ENCODE assay signal across 1 cellular context in the genomic region with DNA sequence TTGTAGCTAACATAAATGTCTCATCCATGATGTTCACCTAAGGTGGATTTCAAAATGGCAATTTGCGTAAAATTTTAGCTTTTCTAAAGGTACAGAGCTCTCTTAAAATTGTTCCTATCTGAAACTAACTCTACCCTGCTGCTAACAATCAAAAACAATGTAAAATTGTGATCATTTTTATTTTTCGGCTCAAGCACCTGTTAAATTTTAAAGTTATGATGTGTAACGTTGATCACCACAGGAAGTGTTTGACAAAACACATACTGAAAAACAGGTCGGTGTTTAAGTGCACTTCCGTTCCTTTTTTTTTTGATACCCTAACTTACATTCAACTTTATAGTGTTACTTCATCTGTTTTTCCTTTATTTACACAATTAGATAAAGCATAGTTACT.
TF ChIP-seq lines count a peak whose summit lies in the region.

No MANE protein-coding gene starts in this region.

TF ChIP-seq in GM23338, 12 proteins besides CTCF, POLR2A, EP300 and RAD21 (continued from another document):
- TF ChIP-seq, protein P1, sequence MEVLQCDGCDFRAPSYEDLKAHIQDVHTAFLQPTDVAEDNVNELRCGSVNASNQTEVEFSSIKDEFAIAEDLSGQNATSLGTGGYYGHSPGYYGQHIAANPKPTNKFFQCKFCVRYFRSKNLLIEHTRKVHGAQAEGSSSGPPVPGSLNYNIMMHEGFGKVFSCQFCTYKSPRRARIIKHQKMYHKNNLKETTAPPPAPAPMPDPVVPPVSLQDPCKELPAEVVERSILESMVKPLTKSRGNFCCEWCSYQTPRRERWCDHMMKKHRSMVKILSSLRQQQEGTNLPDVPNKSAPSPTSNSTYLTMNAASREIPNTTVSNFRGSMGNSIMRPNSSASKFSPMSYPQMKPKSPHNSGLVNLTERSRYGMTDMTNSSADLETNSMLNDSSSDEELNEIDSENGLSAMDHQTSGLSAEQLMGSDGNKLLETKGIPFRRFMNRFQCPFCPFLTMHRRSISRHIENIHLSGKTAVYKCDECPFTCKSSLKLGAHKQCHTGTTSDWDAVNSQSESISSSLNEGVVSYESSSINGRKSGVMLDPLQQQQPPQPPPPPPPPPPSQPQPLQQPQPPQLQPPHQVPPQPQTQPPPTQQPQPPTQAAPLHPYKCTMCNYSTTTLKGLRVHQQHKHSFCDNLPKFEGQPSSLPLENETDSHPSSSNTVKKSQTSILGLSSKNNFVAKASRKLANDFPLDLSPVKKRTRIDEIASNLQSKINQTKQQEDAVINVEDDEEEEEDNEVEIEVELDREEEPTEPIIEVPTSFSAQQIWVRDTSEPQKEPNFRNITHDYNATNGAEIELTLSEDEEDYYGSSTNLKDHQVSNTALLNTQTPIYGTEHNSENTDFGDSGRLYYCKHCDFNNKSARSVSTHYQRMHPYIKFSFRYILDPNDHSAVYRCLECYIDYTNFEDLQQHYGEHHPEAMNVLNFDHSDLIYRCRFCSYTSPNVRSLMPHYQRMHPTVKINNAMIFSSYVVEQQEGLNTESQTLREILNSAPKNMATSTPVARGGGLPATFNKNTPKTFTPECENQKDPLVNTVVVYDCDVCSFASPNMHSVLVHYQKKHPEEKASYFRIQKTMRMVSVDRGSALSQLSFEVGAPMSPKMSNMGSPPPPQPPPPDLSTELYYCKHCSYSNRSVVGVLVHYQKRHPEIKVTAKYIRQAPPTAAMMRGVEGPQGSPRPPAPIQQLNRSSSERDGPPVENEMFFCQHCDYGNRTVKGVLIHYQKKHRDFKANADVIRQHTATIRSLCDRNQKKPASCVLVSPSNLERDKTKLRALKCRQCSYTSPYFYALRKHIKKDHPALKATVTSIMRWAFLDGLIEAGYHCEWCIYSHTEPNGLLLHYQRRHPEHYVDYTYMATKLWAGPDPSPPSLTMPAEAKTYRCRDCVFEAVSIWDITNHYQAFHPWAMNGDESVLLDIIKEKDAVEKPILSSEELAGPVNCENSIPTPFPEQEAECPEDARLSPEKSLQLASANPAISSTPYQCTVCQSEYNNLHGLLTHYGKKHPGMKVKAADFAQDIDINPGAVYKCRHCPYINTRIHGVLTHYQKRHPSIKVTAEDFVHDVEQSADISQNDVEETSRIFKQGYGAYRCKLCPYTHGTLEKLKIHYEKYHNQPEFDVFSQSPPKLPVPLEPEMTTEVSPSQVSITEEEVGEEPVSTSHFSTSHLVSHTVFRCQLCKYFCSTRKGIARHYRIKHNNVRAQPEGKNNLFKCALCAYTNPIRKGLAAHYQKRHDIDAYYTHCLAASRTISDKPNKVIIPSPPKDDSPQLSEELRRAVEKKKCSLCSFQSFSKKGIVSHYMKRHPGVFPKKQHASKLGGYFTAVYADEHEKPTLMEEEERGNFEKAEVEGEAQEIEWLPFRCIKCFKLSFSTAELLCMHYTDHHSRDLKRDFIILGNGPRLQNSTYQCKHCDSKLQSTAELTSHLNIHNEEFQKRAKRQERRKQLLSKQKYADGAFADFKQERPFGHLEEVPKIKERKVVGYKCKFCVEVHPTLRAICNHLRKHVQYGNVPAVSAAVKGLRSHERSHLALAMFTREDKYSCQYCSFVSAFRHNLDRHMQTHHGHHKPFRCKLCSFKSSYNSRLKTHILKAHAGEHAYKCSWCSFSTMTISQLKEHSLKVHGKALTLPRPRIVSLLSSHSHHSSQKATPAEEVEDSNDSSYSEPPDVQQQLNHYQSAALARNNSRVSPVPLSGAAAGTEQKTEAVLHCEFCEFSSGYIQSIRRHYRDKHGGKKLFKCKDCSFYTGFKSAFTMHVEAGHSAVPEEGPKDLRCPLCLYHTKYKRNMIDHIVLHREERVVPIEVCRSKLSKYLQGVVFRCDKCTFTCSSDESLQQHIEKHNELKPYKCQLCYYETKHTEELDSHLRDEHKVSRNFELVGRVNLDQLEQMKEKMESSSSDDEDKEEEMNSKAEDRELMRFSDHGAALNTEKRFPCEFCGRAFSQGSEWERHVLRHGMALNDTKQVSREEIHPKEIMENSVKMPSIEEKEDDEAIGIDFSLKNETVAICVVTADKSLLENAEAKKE (CRISPR knock-in tag; IDR thresholded peaks at IDR 0.05), result no peak
